Comparison of ENCODE assay signal across 13 cellular contexts in the genomic region with DNA sequence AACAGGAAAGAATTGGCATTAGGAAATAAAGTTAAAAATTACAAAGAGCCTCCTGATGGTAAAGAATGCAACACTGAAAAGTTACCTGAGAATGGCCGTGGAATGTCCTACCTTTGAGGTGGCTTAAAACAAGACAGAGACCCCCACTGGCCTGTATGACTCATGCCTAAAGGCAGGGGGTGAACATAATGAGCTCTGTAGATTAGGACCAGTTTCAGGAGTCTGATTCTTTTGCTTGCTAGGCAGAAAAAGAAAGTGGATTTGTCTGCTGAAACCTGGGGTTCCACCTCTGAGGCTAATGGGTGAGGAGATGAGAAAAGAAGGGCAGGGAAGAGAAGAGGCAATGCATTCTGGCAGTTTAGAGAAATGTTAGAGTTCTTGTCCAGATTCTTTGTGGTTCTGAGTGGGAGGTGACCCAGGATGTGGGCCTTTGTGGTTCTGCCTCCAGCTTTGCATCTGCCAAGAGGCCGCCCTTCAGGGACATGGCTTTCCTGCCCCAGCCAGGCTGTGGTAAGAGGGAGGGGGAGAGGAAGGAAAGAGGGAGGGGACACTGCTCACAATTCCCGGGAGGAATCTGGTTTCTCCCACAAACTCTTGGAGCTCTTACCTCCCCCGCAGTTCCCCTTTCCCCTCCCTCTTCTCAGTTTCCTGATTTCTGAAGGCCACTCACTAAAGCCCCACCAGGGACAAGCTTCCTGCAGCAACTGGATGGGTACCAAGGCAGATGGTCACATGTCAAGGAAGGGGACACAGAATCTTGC.
A peak's percentile ranks its signal among the peaks of the same experiment; 100 is the strongest.
DNase-seq lines count a peak whose midpoint lies in the region; ATAC-seq and TF ChIP-seq lines count a peak whose summit lies in the region.
"Had no signal": no experiment of that assay in that cellular context is flagged by ENCODE, and none has a peak within 500 bp of the region (broad histone marks: within the 10 kb centered on the region; RNA-seq: fewer than 3 reads in every experiment).

No MANE protein-coding gene starts in this region.

- H3K4me1 ChIP-seq in right cardiac atrium (ENCODE audit: control insufficient read depth, insufficient read depth, low read length) = peaks cover 17% of the 10 kb centered on the region
- peaks cover 0 to 3% (median 1%) of the 10 kb centered on the region in 4 donors for H3K4me1 ChIP-seq in transverse colon
- no peaks in the 10 kb centered on the region for H3K4me1 ChIP-seq in uterus
- H3K4me1 ChIP-seq in naive thymus-derived CD4-positive, alpha-beta T cell (ENCODE audit: control insufficient read depth in 2 of 2, insufficient read depth in 2 of 2, low read length in 2 of 2) = no peaks in the 10 kb centered on the region
- H3K4me1 ChIP-seq: pancreas had no signal

- DNase-seq in HT1080 (ENCODE audit: low read depth) (peak; percentile 76), cardiac fibroblast (ENCODE audit: low read depth in 2 of 2) (peak; percentile 54 to 86), right cardiac atrium (peak; percentile 43 to 73 (median 71)), transverse colon (peak; percentile 4), uterus (no peak)
- DNase-seq in naive thymus-derived CD4-positive, alpha-beta T cell = no peak
- DNase-seq: activated CD4-positive, alpha-beta T cell treated with anti-CD3 and anti-CD28 coated beads, Interleukin-2, amount 10 ng/mL, durations not matched to agents 7 days and 5 days; activated gamma-delta T cell treated with Interleukin-2 at 50 U/mL for 16 hours; GOT3; NCI-H2171; pancreas; T-helper 1 cell had no signal

- H3K4me1 Mint-ChIP-seq in activated T-helper 17 cell treated with anti-CD3 and anti-CD28 coated beads, Interleukin-2, amount 50 U/mL, for 72 hours = peaks cover 5% of the 10 kb centered on the region
- H3K4me1 Mint-ChIP-seq in naive thymus-derived CD4-positive, alpha-beta T cell = peaks cover 0 to 11% (median 4%) of the 10 kb centered on the region in 7 donors

- no peak overlapping the region for H3K4me3 ChIP-seq in cardiac fibroblast (replicated peaks in 1 of 2; ENCODE audit: low read depth in 2 of 2, low read length in 2 of 2)
- no peak overlapping the region for H3K4me3 ChIP-seq in right cardiac atrium (ENCODE audit: low read length)
- no peak overlapping the region for H3K4me3 ChIP-seq in transverse colon
- no peak overlapping the region for H3K4me3 ChIP-seq in uterus
- H3K4me3 ChIP-seq in naive thymus-derived CD4-positive, alpha-beta T cell (ENCODE audit: low read length) = no peak overlapping the region
- H3K4me3 ChIP-seq: pancreas had no signal

- in situ Hi-C loops in transverse colon (cut with MboI; ENCODE audit: low pct_ligation_motif_present in 1 of 4, low pct_unique_long_range_greater_than_20kb in 1 of 4, low sequenced_read_pairs in 3 of 4) = no loop called here

- H3K27me3 Mint-ChIP-seq in activated T-helper 17 cell treated with anti-CD3 and anti-CD28 coated beads, Interleukin-2, amount 50 U/mL, for 72 hours = no peaks in the 10 kb centered on the region
- no peaks in the 10 kb centered on the region for H3K27me3 Mint-ChIP-seq in naive thymus-derived CD4-positive, alpha-beta T cell
- H3K27me3 Mint-ChIP-seq: activated CD4-positive, alpha-beta T cell treated with anti-CD3 and anti-CD28 coated beads, Interleukin-2, amount 10 ng/mL, durations not matched to agents 7 days and 5 days had no signal

- ATAC-seq in right cardiac atrium = peak; percentile 58 to 61
- ATAC-seq in activated T-helper 17 cell treated with anti-CD3 and anti-CD28 coated beads, Interleukin-2, amount 50 U/mL, for 72 hours (replicated peaks) = no peak
- no peak for ATAC-seq in naive thymus-derived CD4-positive, alpha-beta T cell
- ATAC-seq: pancreas had no signal

- WGBS in right cardiac atrium = 36% methylated on average over 4 of the region's 4 CpGs
- WGBS in transverse colon (ENCODE audit: low coverage in 1 of 2), 2 donors = 70% methylated on average over 4 of the region's 4 CpGs; no CpG with 5 or more reads in 1 of the 2 donors

- no peak overlapping the region for H3K4me3 Mint-ChIP-seq in activated T-helper 17 cell treated with anti-CD3 and anti-CD28 coated beads, Interleukin-2, amount 50 U/mL, for 72 hours
- no peak overlapping the region for H3K4me3 Mint-ChIP-seq in naive thymus-derived CD4-positive, alpha-beta T cell
- H3K4me3 Mint-ChIP-seq: activated CD4-positive, alpha-beta T cell treated with anti-CD3 and anti-CD28 coated beads, Interleukin-2, amount 10 ng/mL, durations not matched to agents 7 days and 5 days had no signal

- CTCF ChIA-PET in naive thymus-derived CD4-positive, alpha-beta T cell (lab: Charles Lee) = no interaction called here

- H3K9me3 ChIP-seq in right cardiac atrium (ENCODE audit: control insufficient read depth, low read length) (no peaks in the 10 kb centered on the region), transverse colon (no peaks in the 10 kb centered on the region), uterus (no peaks in the 10 kb centered on the region)
- no peaks in the 10 kb centered on the region for H3K9me3 ChIP-seq in naive thymus-derived CD4-positive, alpha-beta T cell (ENCODE audit: control insufficient read depth in 2 of 3, low read length in 3 of 3)
- H3K9me3 ChIP-seq: pancreas had no signal

- H3K36me3 ChIP-seq in transverse colon (no peaks in the 10 kb centered on the region), uterus (no peaks in the 10 kb centered on the region)
- no peaks in the 10 kb centered on the region for H3K36me3 ChIP-seq in naive thymus-derived CD4-positive, alpha-beta T cell (ENCODE audit: control insufficient read depth in 2 of 3, insufficient read depth in 3 of 3, low read length in 3 of 3)
- H3K36me3 ChIP-seq: pancreas had no signal

- peak overlapping the region; percentile 64 for H3K27ac ChIP-seq in right cardiac atrium (ENCODE audit: low read length)
- H3K27ac ChIP-seq in transverse colon = no peak overlapping the region
- H3K27ac ChIP-seq in uterus = no peak overlapping the region
- H3K27ac ChIP-seq in naive thymus-derived CD4-positive, alpha-beta T cell (ENCODE audit: low read depth, low read length) = no peak overlapping the region
- H3K27ac ChIP-seq: pancreas had no signal

- no peaks in the 10 kb centered on the region for H3K27me3 ChIP-seq in right cardiac atrium (ENCODE audit: control insufficient read depth, insufficient read depth)
- no peaks in the 10 kb centered on the region for H3K27me3 ChIP-seq in transverse colon
- no peaks in the 10 kb centered on the region for H3K27me3 ChIP-seq in uterus
- H3K27me3 ChIP-seq in naive thymus-derived CD4-positive, alpha-beta T cell (ENCODE audit: control insufficient read depth in 2 of 2, insufficient read depth in 2 of 2, low read length in 2 of 2) = no peaks in the 10 kb centered on the region
- H3K27me3 ChIP-seq: pancreas had no signal

- TF ChIP-seq POLR2A in transverse colon (IDR thresholded peaks at IDR 0.05) (no peak), uterus (IDR thresholded peaks at IDR 0.05) (no peak)

- POLR2A ChIA-PET in naive thymus-derived CD4-positive, alpha-beta T cell (lab: Charles Lee) = no interaction called here

- no peaks in the 10 kb centered on the region for H3K9me3 Mint-ChIP-seq in activated T-helper 17 cell treated with anti-CD3 and anti-CD28 coated beads, Interleukin-2, amount 50 U/mL, for 72 hours
- peaks cover 0 to 2% (median 0%) of the 10 kb centered on the region in 11 donors for H3K9me3 Mint-ChIP-seq in naive thymus-derived CD4-positive, alpha-beta T cell
- H3K9me3 Mint-ChIP-seq: activated CD4-positive, alpha-beta T cell treated with anti-CD3 and anti-CD28 coated beads, Interleukin-2, amount 10 ng/mL, durations not matched to agents 7 days and 5 days had no signal

- intact Hi-C loops in right cardiac atrium (cut with DNase I) = loop anchor here in 1 of 4 donors (10.0 kb wide), 1 partner anchor 56 kb away; no protein-coding TSS in a partner anchor
- intact Hi-C loops in transverse colon (cut with DNase I; ENCODE audit: low total_unique reads) = no loop called here
- intact Hi-C loops in uterus (cut with DNase I; ENCODE audit: low total_unique reads) = no loop called here
- intact Hi-C loops in naive thymus-derived CD4-positive, alpha-beta T cell (cut with micrococcal nuclease) = no loop called here

- TF ChIP-seq EP300 in transverse colon (IDR thresholded peaks at IDR 0.05; ENCODE audit: low read depth) = no peak

- H3K27ac Mint-ChIP-seq in activated T-helper 17 cell treated with anti-CD3 and anti-CD28 coated beads, Interleukin-2, amount 50 U/mL, for 72 hours = no peak overlapping the region
- H3K27ac Mint-ChIP-seq in naive thymus-derived CD4-positive, alpha-beta T cell = no peak overlapping the region
- H3K27ac Mint-ChIP-seq: activated CD4-positive, alpha-beta T cell treated with anti-CD3 and anti-CD28 coated beads, Interleukin-2, amount 10 ng/mL, durations not matched to agents 7 days and 5 days had no signal

- TF ChIP-seq CTCF in cardiac fibroblast (IDR thresholded peaks at IDR 0.05; ENCODE audit: low read depth, low read length) (no peak), transverse colon (IDR thresholded peaks at IDR 0.05) (no peak), uterus (IDR thresholded peaks at IDR 0.05) (no peak)

- no peaks in the 10 kb centered on the region for H3K36me3 Mint-ChIP-seq in activated T-helper 17 cell treated with anti-CD3 and anti-CD28 coated beads, Interleukin-2, amount 50 U/mL, for 72 hours (ENCODE audit: low read depth)
- H3K36me3 Mint-ChIP-seq in naive thymus-derived CD4-positive, alpha-beta T cell = no peaks in the 10 kb centered on the region

Comparison
In these comparisons a context has a peak if more than half of its experiments do, and no peak if none do; other contexts are left out.
1. DNase-seq: peak in HT1080 (single experiment), cardiac fibroblast (2 of 2), right cardiac atrium (3 of 3) and transverse colon (single experiment); none in uterus (0 of 2) and naive thymus-derived CD4-positive, alpha-beta T cell (0 of 9).
2. ATAC-seq: peak in right cardiac atrium (2 of 2); none in activated T-helper 17 cell treated with anti-CD3 and anti-CD28 coated beads, Interleukin-2, amount 50 U/mL, for 72 hours (single experiment) and naive thymus-derived CD4-positive, alpha-beta T cell (single experiment).